1 cellular context compared by ENCODE assay signal in genomic region chr9:122941560-122942234, GRCh38.
TF ChIP-seq lines count a peak whose summit lies in the region.

No MANE protein-coding gene starts in this region.

TF ChIP-seq in GM23338, 12 proteins besides CTCF, POLR2A, EP300 and RAD21 (continued from another document):
- TF ChIP-seq ZNF462 (CRISPR knock-in tag; IDR thresholded peaks at IDR 0.05) (no peak), CREB1 (CRISPR knock-in tag; IDR thresholded peaks at IDR 0.05; ENCODE audit: low read depth) (no peak), NANOG (IDR thresholded peaks at IDR 0.05; ENCODE audit: borderline replicate concordance) (no peak)
- TF ChIP-seq, protein P1, sequence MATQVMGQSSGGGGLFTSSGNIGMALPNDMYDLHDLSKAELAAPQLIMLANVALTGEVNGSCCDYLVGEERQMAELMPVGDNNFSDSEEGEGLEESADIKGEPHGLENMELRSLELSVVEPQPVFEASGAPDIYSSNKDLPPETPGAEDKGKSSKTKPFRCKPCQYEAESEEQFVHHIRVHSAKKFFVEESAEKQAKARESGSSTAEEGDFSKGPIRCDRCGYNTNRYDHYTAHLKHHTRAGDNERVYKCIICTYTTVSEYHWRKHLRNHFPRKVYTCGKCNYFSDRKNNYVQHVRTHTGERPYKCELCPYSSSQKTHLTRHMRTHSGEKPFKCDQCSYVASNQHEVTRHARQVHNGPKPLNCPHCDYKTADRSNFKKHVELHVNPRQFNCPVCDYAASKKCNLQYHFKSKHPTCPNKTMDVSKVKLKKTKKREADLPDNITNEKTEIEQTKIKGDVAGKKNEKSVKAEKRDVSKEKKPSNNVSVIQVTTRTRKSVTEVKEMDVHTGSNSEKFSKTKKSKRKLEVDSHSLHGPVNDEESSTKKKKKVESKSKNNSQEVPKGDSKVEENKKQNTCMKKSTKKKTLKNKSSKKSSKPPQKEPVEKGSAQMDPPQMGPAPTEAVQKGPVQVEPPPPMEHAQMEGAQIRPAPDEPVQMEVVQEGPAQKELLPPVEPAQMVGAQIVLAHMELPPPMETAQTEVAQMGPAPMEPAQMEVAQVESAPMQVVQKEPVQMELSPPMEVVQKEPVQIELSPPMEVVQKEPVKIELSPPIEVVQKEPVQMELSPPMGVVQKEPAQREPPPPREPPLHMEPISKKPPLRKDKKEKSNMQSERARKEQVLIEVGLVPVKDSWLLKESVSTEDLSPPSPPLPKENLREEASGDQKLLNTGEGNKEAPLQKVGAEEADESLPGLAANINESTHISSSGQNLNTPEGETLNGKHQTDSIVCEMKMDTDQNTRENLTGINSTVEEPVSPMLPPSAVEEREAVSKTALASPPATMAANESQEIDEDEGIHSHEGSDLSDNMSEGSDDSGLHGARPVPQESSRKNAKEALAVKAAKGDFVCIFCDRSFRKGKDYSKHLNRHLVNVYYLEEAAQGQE (IDR thresholded peaks at IDR 0.05; ENCODE audit: unreplicated experiment) = peak; percentile 51
